18 cellular contexts compared by ENCODE assay signal in genomic region chr2:164705412-164706167, GRCh38.
DNase-seq lines count a peak whose midpoint lies in the region; ATAC-seq, FAIRE-seq and TF ChIP-seq lines count a peak whose summit lies in the region.
"Had no signal": no experiment of that assay in that cellular context is flagged by ENCODE, and none has a peak within 500 bp of the region (broad histone marks: within the 10 kb centered on the region; RNA-seq: fewer than 3 reads in every experiment).

No MANE protein-coding gene starts in this region.

- ATAC-seq in left lung (no peak), GM18498 (IDR thresholded peaks at IDR 0.05; ENCODE audit: unreplicated experiment) (no peak)
- ATAC-seq: GM23338 had no signal

- H3K4me1 ChIP-seq in ACC112 (ENCODE audit: control insufficient read depth, insufficient read depth, low read length, unreplicated experiment) (peaks cover 17% of the 10 kb centered on the region), left lung (no peaks in the 10 kb centered on the region)

- no peak for TF ChIP-seq POLR2A in GM12891 (IDR thresholded peaks at IDR 0.05; ENCODE audit: low read depth, low read length)

- H3K36me3 ChIP-seq in ACC112 (ENCODE audit: insufficient read depth, low read length) (no peaks in the 10 kb centered on the region), left lung (no peaks in the 10 kb centered on the region)

- no peak for FAIRE-seq in GM12891 (lab: Jason Lieb, UNC)

- H3K27ac Mint-ChIP-seq in progenitor cell of endocrine pancreas, result peak overlapping the region; percentile 8
- H3K27ac Mint-ChIP-seq in type B pancreatic cell, result no peak overlapping the region
- H3K27ac Mint-ChIP-seq: CD8-positive, alpha-beta memory T cell; GM23338 had no signal

- DNase-seq in DMS53 treated with DMSO at 0.1 percent for 48 hours (lab: John Stamatoyannopoulos, UW; ENCODE audit: unreplicated experiment) (peak; percentile 68), left lung (peak; percentile 39 to 68), progenitor cell of endocrine pancreas (ENCODE audit: low spot score, unreplicated experiment) (no peak), type B pancreatic cell (ENCODE audit: extremely low spot score, unreplicated experiment) (no peak), GM12891 (ENCODE audit: insufficient read length, low spot score) (no peak)
- DNase-seq: ACHN; C1 segment of cervical spinal cord; CD8-positive, alpha-beta memory T cell; DND-41; MM.1S; NCI-H1092; NCI-H146; NCI-H2081; NCI-H524; SIG-M5 had no signal

- H3K4me3 Mint-ChIP-seq in progenitor cell of endocrine pancreas (ENCODE audit: low read depth) (no peak overlapping the region), type B pancreatic cell (no peak overlapping the region)
- H3K4me3 Mint-ChIP-seq: CD8-positive, alpha-beta memory T cell; GM23338 had no signal

- H3K27me3 ChIP-seq in ACC112 (ENCODE audit: insufficient read depth, low read length) (no peaks in the 10 kb centered on the region), left lung (no peaks in the 10 kb centered on the region)

- H3K4me3 ChIP-seq in ACC112 (ENCODE audit: low read depth, low read length) (no peak overlapping the region), left lung (no peak overlapping the region)
- H3K4me3 ChIP-seq: GM23338 had no signal

- H3K9me3 Mint-ChIP-seq in progenitor cell of endocrine pancreas (ENCODE audit: low read depth), result no peaks in the 10 kb centered on the region
- H3K9me3 Mint-ChIP-seq in type B pancreatic cell, result no peaks in the 10 kb centered on the region
- H3K9me3 Mint-ChIP-seq: GM23338 had no signal

- H3K79me2 ChIP-seq in ACC112 (ENCODE audit: control insufficient read depth, insufficient read depth, low read length, unreplicated experiment), result no peaks in the 10 kb centered on the region

- H3K36me3 Mint-ChIP-seq in progenitor cell of endocrine pancreas (ENCODE audit: insufficient read depth) (peaks cover 16% of the 10 kb centered on the region), type B pancreatic cell (peaks cover 15% of the 10 kb centered on the region)
- H3K36me3 Mint-ChIP-seq: CD8-positive, alpha-beta memory T cell had no signal

- TF ChIP-seq CTCF in left lung (IDR thresholded peaks at IDR 0.05) (no peak), progenitor cell of endocrine pancreas (IDR thresholded peaks at IDR 0.05; ENCODE audit: unreplicated experiment) (no peak), type B pancreatic cell (conservative IDR thresholded peaks at IDR 0.05) (no peak)

- 0 out of 2 replicates have a peak overlapping the region, but pooled peaks have one; percentile 9 for H3K27ac ChIP-seq in ACC112 (ENCODE audit: low read depth, low read length)
- no peak overlapping the region for H3K27ac ChIP-seq in left lung

- H3K9me3 ChIP-seq in left lung, result no peaks in the 10 kb centered on the region

- no peak overlapping the region for H2AFZ ChIP-seq in ACC112 (ENCODE audit: low read length, unreplicated experiment)
- H2AFZ ChIP-seq: GM23338 had no signal

- peaks cover 28% of the 10 kb centered on the region for H3K4me1 Mint-ChIP-seq in progenitor cell of endocrine pancreas (ENCODE audit: low read depth)
- peaks cover 4% of the 10 kb centered on the region for H3K4me1 Mint-ChIP-seq in type B pancreatic cell (ENCODE audit: unreplicated experiment)
- H3K4me1 Mint-ChIP-seq: CD8-positive, alpha-beta memory T cell; GM23338 had no signal

- H3K27me3 Mint-ChIP-seq in progenitor cell of endocrine pancreas (no peaks in the 10 kb centered on the region), type B pancreatic cell (no peaks in the 10 kb centered on the region)
- H3K27me3 Mint-ChIP-seq: CD8-positive, alpha-beta memory T cell had no signal

- intact Hi-C loops in left lung (cut with DNase I), result loop anchor here in 1 of 2 donors (10.0 kb wide), 1 partner anchor 151 kb away; no protein-coding TSS in a partner anchor

TF ChIP-seq in GM12891, 5 proteins besides CTCF, POLR2A, EP300 and RAD21:
- TF ChIP-seq POLR2AphosphoS5 (IDR thresholded peaks at IDR 0.05; ENCODE audit: low read depth, low read length) (no peak), PAX5 (IDR thresholded peaks at IDR 0.05; ENCODE audit: insufficient read depth, low read length, severe bottlenecking) (no peak), TAF1 (IDR thresholded peaks at IDR 0.05; ENCODE audit: low read depth, low read length) (no peak), SPI1 (IDR thresholded peaks at IDR 0.05; ENCODE audit: low read depth, low read length) (no peak), POU2F2 (IDR thresholded peaks at IDR 0.05; ENCODE audit: low read depth, low read length) (no peak)

Comparison
In these comparisons a context has a peak if more than half of its experiments do, and no peak if none do; other contexts are left out.
1. DNase-seq: peak in DMS53 treated with DMSO at 0.1 percent for 48 hours (single experiment) and left lung (2 of 2); none in progenitor cell of endocrine pancreas (single experiment), type B pancreatic cell (single experiment) and GM12891 (single experiment).